16 cellular contexts compared by ENCODE assay signal in genomic region chr12:2300168-2300567, GRCh38.
DNase-seq lines count a peak whose midpoint lies in the region; ATAC-seq and TF ChIP-seq lines count a peak whose summit lies in the region.
"Had no signal": no experiment of that assay in that cellular context is flagged by ENCODE, and none has a peak within 500 bp of the region (broad histone marks: within the 10 kb centered on the region; RNA-seq: fewer than 3 reads in every experiment).

No MANE protein-coding gene starts in this region.

- H3K9ac ChIP-seq in rectal smooth muscle tissue (ENCODE audit: low read length): no peak overlapping the region
- H3K9ac ChIP-seq: BLaER1 had no signal

- POLR2A ChIA-PET in HEK293 (lab: Yijun Ruan, JAX): no interaction called here

- H3K4me3 Mint-ChIP-seq in chondrocyte (ENCODE audit: unreplicated experiment): no peak overlapping the region
- H3K4me3 Mint-ChIP-seq: CD8-positive, alpha-beta T cell; IgD-negative memory B cell had no signal

- H3K4me3 ChIP-seq in HEK293 (ENCODE audit: low read depth, low read length) (no peak overlapping the region), rectal smooth muscle tissue (ENCODE audit: low read length) (no peak overlapping the region)
- H3K4me3 ChIP-seq: BLaER1 had no signal

- no peaks in the 10 kb centered on the region for H3K27me3 ChIP-seq in rectal smooth muscle tissue (ENCODE audit: control insufficient read depth, insufficient read depth, low read length)
- H3K27me3 ChIP-seq: BLaER1 had no signal

- H3K27ac Mint-ChIP-seq in chondrocyte (ENCODE audit: unreplicated experiment): peak overlapping the region; percentile 45
- H3K27ac Mint-ChIP-seq: CD8-positive, alpha-beta T cell; IgD-negative memory B cell had no signal

- peaks cover 2% of the 10 kb centered on the region for H3K36me3 Mint-ChIP-seq in chondrocyte (ENCODE audit: low read depth)
- H3K36me3 Mint-ChIP-seq: CD8-positive, alpha-beta T cell; IgD-negative memory B cell had no signal

- DNase-seq in chondrocyte (ENCODE audit: low spot score): no peak
- no peak for DNase-seq in OCI-M1 (lab: John Stamatoyannopoulos, UW)
- DNase-seq in cerebellar nuclear complex (lab: John Stamatoyannopoulos, UW): no peak
- no peak for DNase-seq in EL
- no peak for DNase-seq in Right ventricle myocardium inferior (ENCODE audit: missing footprints)
- DNase-seq: 8988T; Caco-2; CD8-positive, alpha-beta T cell; GDM1; GOT3; H7 had no signal

- H3K36me3 ChIP-seq in HEK293 (ENCODE audit: control insufficient read depth in 2 of 2, insufficient read depth in 1 of 2, low read length in 2 of 2) (no peaks in the 10 kb centered on the region), rectal smooth muscle tissue (ENCODE audit: control insufficient read depth, insufficient read depth, low read length) (no peaks in the 10 kb centered on the region)
- H3K36me3 ChIP-seq: BLaER1 had no signal

- no peak for ATAC-seq in Right ventricle myocardium inferior
- ATAC-seq: CD8-positive, alpha-beta T cell; HCT116 had no signal

- intact Hi-C loops in Right ventricle myocardium inferior (cut with DNase I): no loop called here

- no peaks in the 10 kb centered on the region for H3K27me3 Mint-ChIP-seq in chondrocyte (ENCODE audit: low read depth)

- CTCF ChIA-PET in HEK293 (lab: Yijun Ruan, JAX): interaction anchor here (0.6 to 2.0 kb wide), 5 partner anchors 9 to 243 kb away, joined by 3 to 7 read pairs (median 3); no protein-coding TSS in a partner anchor

- TF ChIP-seq CTCF in HEK293 (tag by site-specific recombination; IDR thresholded peaks at IDR 0.05): no peak
- no peak for TF ChIP-seq CTCF in chondrocyte (IDR thresholded peaks at IDR 0.05)

- H3K9me3 Mint-ChIP-seq in chondrocyte (ENCODE audit: low read depth): no peaks in the 10 kb centered on the region
- H3K9me3 Mint-ChIP-seq: CD8-positive, alpha-beta T cell; IgD-negative memory B cell had no signal

- H3K27ac ChIP-seq in HEK293 (ENCODE audit: extremely low read depth, low read depth, low read length): no peak overlapping the region
- H3K27ac ChIP-seq in rectal smooth muscle tissue (ENCODE audit: low read depth, low read length): peak overlapping the region; percentile 19
- H3K27ac ChIP-seq: BLaER1 had no signal

- H3K9me3 ChIP-seq in HEK293 (ENCODE audit: control insufficient read depth, insufficient read depth, low read depth, low read length): no peaks in the 10 kb centered on the region
- H3K9me3 ChIP-seq: BLaER1, Caco-2 had no signal

- H3K4me1 ChIP-seq in HEK293 (ENCODE audit: control insufficient read depth, insufficient read depth, low read length) (0 out of 2 replicates have a peak, but pooled peaks cover 2% of the 10 kb centered on the region), rectal smooth muscle tissue (ENCODE audit: control insufficient read depth, insufficient read depth, low read length) (peaks cover 27% of the 10 kb centered on the region)
- H3K4me1 ChIP-seq: Caco-2 had no signal

- H3K4me1 Mint-ChIP-seq in chondrocyte (ENCODE audit: low read depth): peaks cover 94% of the 10 kb centered on the region

TF ChIP-seq in HEK293, 187 proteins besides CTCF, POLR2A, EP300 and RAD21:
- TF ChIP-seq ZXDB (tag by site-specific recombination; IDR thresholded peaks at IDR 0.05): no peak
- TF ChIP-seq SCRT2 (tag by site-specific recombination; IDR thresholded peaks at IDR 0.05): 0 out of 2 replicates have a peak, but pooled peaks have one; percentile 27
- no peak for TF ChIP-seq ZNF558 (tag by site-specific recombination; IDR thresholded peaks at IDR 0.05)
